In genomic region chr9:106993603-106994002, GRCh38 we compare ENCODE assay signal across 30 cellular contexts.
"Had no signal": no experiment of that assay in that cellular context is flagged by ENCODE, and none has a peak within 500 bp of the region (broad histone marks: within the 10 kb centered on the region; RNA-seq: fewer than 3 reads in every experiment).

No MANE protein-coding gene starts in this region.

- ATAC-seq: activated CD4-positive, CD25-positive, alpha-beta regulatory T cell treated with anti-CD3 and anti-CD28 coated beads, Interleukin-2, amount 50 U/mL, for 24 hours; activated CD8-positive, alpha-beta T cell treated with anti-CD3 and anti-CD28 coated beads for 36 hours; activated T-cell treated with anti-CD3 and anti-CD28 coated beads, Interleukin-2, amount 50 U/mL, for 4 hours; activated T-helper 17 cell treated with anti-CD3 and anti-CD28 coated beads, Interleukin-2, amount 50 U/mL, for 72 hours; esophagus mucosa had no signal

- H3K9me3 Mint-ChIP-seq: activated B cell treated with CpG ODN at 0.5 μM for 24 hours, endodermal cell had no signal

- H3K4me1 Mint-ChIP-seq: activated B cell treated with CpG ODN at 0.5 μM for 24 hours; activated T-helper 17 cell treated with anti-CD3 and anti-CD28 coated beads, Interleukin-2, amount 50 U/mL, for 72 hours; central memory CD8-positive, alpha-beta T cell; endodermal cell had no signal

- DNase-seq: activated B cell treated with CpG ODN at 0.5 μM for 24 hours; activated CD4-positive, alpha-beta T cell treated with anti-CD3 and anti-CD28 coated beads for 48 hours; activated CD4-positive, alpha-beta T cell treated with anti-CD3 and anti-CD28 coated beads, Interleukin-2, amount 50 U/mL, for 1 hour; activated CD4-positive, alpha-beta T cell treated with anti-CD3 and anti-CD28 coated beads, Interleukin-2, amount 50 U/mL, for 48 hours; activated CD8-positive, alpha-beta memory T cell treated with anti-CD3 and anti-CD28 coated beads for 24 hours; activated CD8-positive, alpha-beta T cell treated with anti-CD3 and anti-CD28 coated beads for 36 hours; activated effector memory CD4-positive, alpha-beta T cell treated with Interleukin-2 at 50 U/mL for 16 hours; activated gamma-delta T cell treated with Interleukin-2 at 50 U/mL for 16 hours; activated naive CD4-positive, alpha-beta T cell treated with anti-CD3 and anti-CD28 coated beads, Interleukin-2, amount 50 U/mL, for 16 hours; activated naive CD4-positive, alpha-beta T cell treated with Interleukin-2 at 50 U/mL for 16 hours; activated T-cell treated with anti-CD3 and anti-CD28 coated beads, Interleukin-2, amount 50 U/mL, for 4 hours; amniotic stem cell; anterior cingulate cortex; brain microvascular endothelial cell; dorsolateral prefrontal cortex; effector memory CD4-positive, alpha-beta T cell; endodermal cell; foreskin fibroblast; head of caudate nucleus; T-helper 2 cell had no signal

- H3K27ac ChIP-seq: brain microvascular endothelial cell, coronary artery, dorsolateral prefrontal cortex had no signal

- H3K4me3 ChIP-seq: coronary artery, dorsolateral prefrontal cortex had no signal

- H3K36me3 Mint-ChIP-seq: activated naive CD8-positive, alpha-beta T cell had no signal

- FAIRE-seq: astrocyte, bronchial epithelial cell, frontal cortex had no signal

- H3K27me3 Mint-ChIP-seq: activated B cell treated with CpG ODN at 0.5 μM for 24 hours; activated CD8-positive, alpha-beta T cell treated with anti-CD3 and anti-CD28 coated beads for 36 hours; activated T-helper 17 cell treated with anti-CD3 and anti-CD28 coated beads, Interleukin-2, amount 50 U/mL, for 72 hours; central memory CD8-positive, alpha-beta T cell; dendritic cell treated with granulocyte-macrophage colony-stimulating factor and Interleukin-4, amounts not matched to agents 40 ng/mL and 50 ng/mL, for 4 days had no signal

- H3K27ac Mint-ChIP-seq: activated B cell treated with CpG ODN at 0.5 μM for 24 hours; activated CD8-positive, alpha-beta T cell treated with anti-CD3 and anti-CD28 coated beads for 36 hours; activated naive CD8-positive, alpha-beta T cell; activated T-helper 17 cell treated with anti-CD3 and anti-CD28 coated beads, Interleukin-2, amount 50 U/mL, for 72 hours; dendritic cell treated with granulocyte-macrophage colony-stimulating factor and Interleukin-4, amounts not matched to agents 40 ng/mL and 50 ng/mL, for 4 days; endodermal cell had no signal

- H3K27me3 ChIP-seq: brain microvascular endothelial cell, dorsolateral prefrontal cortex had no signal

- H3K4me3 Mint-ChIP-seq: activated B cell treated with CpG ODN at 0.5 μM for 24 hours; activated CD8-positive, alpha-beta T cell treated with anti-CD3 and anti-CD28 coated beads for 36 hours; activated naive CD8-positive, alpha-beta T cell; activated T-cell treated with anti-CD3 and anti-CD28 coated beads, Interleukin-2, amount 50 U/mL, for 4 hours; activated T-helper 17 cell treated with anti-CD3 and anti-CD28 coated beads, Interleukin-2, amount 50 U/mL, for 72 hours; central memory CD8-positive, alpha-beta T cell; dendritic cell treated with granulocyte-macrophage colony-stimulating factor and Interleukin-4, amounts not matched to agents 40 ng/mL and 50 ng/mL, for 4 days; endodermal cell had no signal
